21 cellular contexts compared by ENCODE assay signal in genomic region chr4:76692761-76693160, GRCh38.
"Had no signal": no experiment of that assay in that cellular context is flagged by ENCODE, and none has a peak within 500 bp of the region (broad histone marks: within the 10 kb centered on the region; RNA-seq: fewer than 3 reads in every experiment).

No MANE protein-coding gene starts in this region.

- H3K9me3 ChIP-seq: adrenal gland, body of pancreas, right atrium auricular region, tibial nerve had no signal

- ATAC-seq: activated CD8-positive, alpha-beta memory T cell treated with anti-CD3 and anti-CD28 coated beads, Interleukin-2, amount 10 ng/mL, durations not matched to agents 7 days and 5 days; body of pancreas; naive thymus-derived CD8-positive, alpha-beta T cell; stimulated activated naive B cell treated with anti-CD40 and anti-IgM and Interleukin-4, amounts not matched to agents 10 μg/mL and 1 μg/mL and 100 μg/mL, for 72 hours had no signal

- DNase-seq: activated CD4-positive, alpha-beta T cell treated with anti-CD3 and anti-CD28 coated beads, Interleukin-2, amount 50 U/mL, for 48 hours; activated CD8-positive, alpha-beta memory T cell treated with anti-CD3 and anti-CD28 coated beads, Interleukin-2, amount 10 ng/mL, durations not matched to agents 7 days and 5 days; activated effector memory CD4-positive, alpha-beta T cell treated with Interleukin-2 at 50 U/mL for 16 hours; activated T-cell treated with anti-CD3 and anti-CD28 coated beads, Interleukin-2, amount 50 U/mL, for 24 hours; adrenal gland; central memory CD4-positive, alpha-beta T cell; effector CD4-positive, alpha-beta T cell; foreskin fibroblast; immature natural killer cell; left colon; naive thymus-derived CD8-positive, alpha-beta T cell; nucleus accumbens; stimulated activated CD4-positive, alpha-beta T cell treated with anti-CD3 and anti-CD28 coated beads, Interleukin-15, amount 100 ng/mL, for 24 hours; stimulated activated CD4-positive, alpha-beta T cell treated with anti-CD3 and anti-CD28 coated beads, Interleukin-4, amount 100 ng/mL, for 1 hour; stimulated activated naive B cell treated with anti-CD40 and anti-IgM and Interleukin-4, amounts not matched to agents 10 μg/mL and 1 μg/mL and 100 μg/mL, for 72 hours had no signal

- FAIRE-seq: endothelial cell of umbilical vein had no signal

- H3K27ac ChIP-seq: adrenal gland, right atrium auricular region, skin epidermis, tibial nerve had no signal

- H3K4me3 Mint-ChIP-seq: activated CD8-positive, alpha-beta memory T cell treated with anti-CD3 and anti-CD28 coated beads, Interleukin-2, amount 10 ng/mL, durations not matched to agents 7 days and 5 days; activated naive CD4-positive, alpha-beta T cell treated with anti-CD3 and anti-CD28 coated beads, Interleukin-2, amount 50 U/mL, for 24 hours; activated T-cell treated with anti-CD3 and anti-CD28 coated beads, Interleukin-2, amount 50 U/mL, for 24 hours; immature natural killer cell; naive thymus-derived CD8-positive, alpha-beta T cell; stimulated activated naive B cell treated with anti-CD40 and anti-IgM and Interleukin-4, amounts not matched to agents 10 μg/mL and 1 μg/mL and 100 μg/mL, for 72 hours had no signal

- H3K36me3 Mint-ChIP-seq: activated CD8-positive, alpha-beta memory T cell treated with anti-CD3 and anti-CD28 coated beads, Interleukin-2, amount 10 ng/mL, durations not matched to agents 7 days and 5 days; activated naive CD4-positive, alpha-beta T cell treated with anti-CD3 and anti-CD28 coated beads, Interleukin-2, amount 50 U/mL, for 24 hours; naive thymus-derived CD8-positive, alpha-beta T cell had no signal

- H3K36me3 ChIP-seq: adrenal gland, right atrium auricular region, tibial nerve had no signal

- H3K27me3 ChIP-seq: adrenal gland, body of pancreas, right atrium auricular region, tibial nerve had no signal

- H3K27ac Mint-ChIP-seq: activated CD8-positive, alpha-beta memory T cell treated with anti-CD3 and anti-CD28 coated beads, Interleukin-2, amount 10 ng/mL, durations not matched to agents 7 days and 5 days; activated naive CD4-positive, alpha-beta T cell treated with anti-CD3 and anti-CD28 coated beads, Interleukin-2, amount 50 U/mL, for 24 hours; activated T-cell treated with anti-CD3 and anti-CD28 coated beads, Interleukin-2, amount 50 U/mL, for 24 hours; immature natural killer cell; naive thymus-derived CD8-positive, alpha-beta T cell; stimulated activated naive B cell treated with anti-CD40 and anti-IgM and Interleukin-4, amounts not matched to agents 10 μg/mL and 1 μg/mL and 100 μg/mL, for 72 hours had no signal

- H3K9me3 Mint-ChIP-seq: activated naive CD4-positive, alpha-beta T cell treated with anti-CD3 and anti-CD28 coated beads, Interleukin-2, amount 50 U/mL, for 24 hours; activated T-cell treated with anti-CD3 and anti-CD28 coated beads, Interleukin-2, amount 50 U/mL, for 24 hours; stimulated activated naive B cell treated with anti-CD40 and anti-IgM and Interleukin-4, amounts not matched to agents 10 μg/mL and 1 μg/mL and 100 μg/mL, for 72 hours had no signal

- H3K4me3 ChIP-seq: adrenal gland, body of pancreas, right atrium auricular region, skin epidermis, tibial nerve had no signal
